ENCODE assay signal across 13 cellular contexts in the genomic region with DNA sequence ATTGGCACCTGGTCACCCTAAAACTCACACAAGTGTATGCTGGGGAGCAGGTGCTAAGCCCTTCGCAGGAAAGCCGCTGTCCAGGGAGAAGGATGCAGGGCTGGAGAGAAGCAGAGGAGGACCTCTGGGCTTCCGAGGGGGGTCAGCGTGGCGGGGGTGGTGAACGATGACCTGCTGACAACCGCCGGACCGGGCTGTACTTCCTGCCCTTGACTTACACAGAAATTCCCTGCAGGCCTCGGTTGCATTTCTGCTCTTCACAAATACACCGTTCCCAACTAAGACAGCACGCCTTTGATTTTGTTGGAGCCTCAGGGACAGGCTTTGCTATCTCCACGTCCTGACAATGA. TPM values are rescaled to one million over a fixed set of nuclear protein-coding genes. Genes with fewer than 3 reads are reported as not detected.
DNase-seq lines count a peak whose midpoint lies in the region; ATAC-seq and TF ChIP-seq lines count a peak whose summit lies in the region.
"Had no signal": no experiment of that assay in that cellular context is flagged by ENCODE, and none has a peak within 500 bp of the region (broad histone marks: within the 10 kb centered on the region; RNA-seq: fewer than 3 reads in every experiment).

No MANE protein-coding gene starts in this region.

- H3K27me3 ChIP-seq in right cardiac atrium (ENCODE audit: control insufficient read depth, insufficient read depth): no peaks in the 10 kb centered on the region
- H3K27me3 ChIP-seq in DND-41 (ENCODE audit: insufficient read depth, low read length, poor library complexity): no peaks in the 10 kb centered on the region
- H3K27me3 ChIP-seq in testis: no peaks in the 10 kb centered on the region

- H3K27ac ChIP-seq in right cardiac atrium (ENCODE audit: low read length) (no peak overlapping the region), DND-41 (ENCODE audit: low read length) (peak overlapping the region; percentile 69; the same call in 1 of the 2 replicates), cingulate gyrus (ENCODE audit: low read depth, low read length) (peak overlapping the region; percentile 92), temporal lobe (ENCODE audit: low read depth, low read length) (peak overlapping the region; percentile 95), testis (no peak overlapping the region)
- H3K27ac ChIP-seq: SK-N-MC had no signal

- TF ChIP-seq CTCF in DND-41 (IDR thresholded peaks at IDR 0.05; ENCODE audit: borderline replicate concordance, extremely low read depth, low read length, poor library complexity, severe bottlenecking) (no peak), testis (IDR thresholded peaks at IDR 0.05) (no peak)

- intact Hi-C loops in Right ventricle myocardium inferior (cut with DNase I) (no loop called here), right cardiac atrium (cut with DNase I) (loop anchor here in 3 of 4 donors (2.0 to 5.0 kb wide), 2 partner anchors 66 to 70 kb away; no protein-coding TSS in a partner anchor), testis (cut with DNase I; ENCODE audit: low total_unique reads) (loop anchor here (5.0 kb wide), 1 partner anchor 126 kb away; no protein-coding TSS in a partner anchor)

- H3K79me2 ChIP-seq in DND-41 (ENCODE audit: insufficient read depth, low read length): no peaks in the 10 kb centered on the region

- H3K9ac ChIP-seq in DND-41 (ENCODE audit: low read depth, low read length): peak overlapping the region; percentile 18; the same call in 1 of the 2 replicates

- peak overlapping the region; percentile 43; the same call in 1 of the 2 replicates for H3K4me2 ChIP-seq in DND-41 (ENCODE audit: insufficient read depth, low read length)

- H2AFZ ChIP-seq in DND-41 (ENCODE audit: low read depth, low read length): no peak overlapping the region

- TF ChIP-seq POLR2A in testis (IDR thresholded peaks at IDR 0.05): no peak

- H3K9me3 ChIP-seq in right cardiac atrium (ENCODE audit: control insufficient read depth, low read length) (no peaks in the 10 kb centered on the region), DND-41 (ENCODE audit: insufficient read depth, low read length, severe bottlenecking) (no peaks in the 10 kb centered on the region), testis (no peaks in the 10 kb centered on the region)

- H3K4me1 ChIP-seq in right cardiac atrium (ENCODE audit: control insufficient read depth, insufficient read depth, low read length) (no peaks in the 10 kb centered on the region), DND-41 (ENCODE audit: insufficient read depth, low read length) (peaks cover 24% of the 10 kb centered on the region), testis (peaks cover 11% of the 10 kb centered on the region)

- no peak for DNase-seq in Right ventricle myocardium inferior (ENCODE audit: missing footprints)
- DNase-seq in right cardiac atrium: no peak
- no peak for DNase-seq in DND-41
- DNase-seq in testis: no peak
- DNase-seq in GM03348 (ENCODE audit: low spot score): no peak
- DNase-seq: NCI-H187, NCI-H526 treated with DMSO at 0.1 percent for 48 hours had no signal

- H4K20me1 ChIP-seq in DND-41 (ENCODE audit: insufficient read depth, low read length): no peaks in the 10 kb centered on the region

- ATAC-seq in Right ventricle myocardium inferior: peak; percentile 49
- ATAC-seq in right cardiac atrium: no peak
- no peak for ATAC-seq in DND-41 (ENCODE audit: insufficient read depth, low read depth)

- 46% methylated on average over 13 of the region's 13 CpGs for WGBS in right cardiac atrium
- 68 to 70% methylated on average over 11 to 13 of the region's 13 CpGs for WGBS in testis, 2 donors

- H3K4me3 ChIP-seq in right cardiac atrium (ENCODE audit: low read length): no peak overlapping the region
- H3K4me3 ChIP-seq in DND-41 (ENCODE audit: low read depth in 1 of 2, low read length in 2 of 2): no peak overlapping the region
- H3K4me3 ChIP-seq in testis: no peak overlapping the region
- H3K4me3 ChIP-seq: SK-N-MC had no signal

- no peaks in the 10 kb centered on the region for H3K36me3 ChIP-seq in DND-41 (ENCODE audit: insufficient read depth, low read length)
- no peaks in the 10 kb centered on the region for H3K36me3 ChIP-seq in testis (ENCODE audit: low read depth, missing control alignments)

RNA-seq across cellular contexts. Expression of a gene that starts 37.6 kb away (rescaled TPM):
- total RNA-seq in Right ventricle myocardium inferior: not detected
- total RNA-seq in right cardiac atrium: not detected
- not detected for polyA plus RNA-seq in right cardiac atrium
- not detected for total RNA-seq in temporal lobe
- 1 to 10 TPM; 1.4 to 2.2 TPM for total RNA-seq in testis
- polyA plus RNA-seq in testis (ENCODE audit: insufficient read depth, low read depth, low replicate concordance): 0.75 TPM
- total RNA-seq: A172, MCF 10A, RPMI7951 had no signal

RNA-seq across cellular contexts. Expression of a gene that starts 42.9 kb away (rescaled TPM):
- total RNA-seq in Right ventricle myocardium inferior (0.19 TPM), right cardiac atrium (not detected), temporal lobe (not detected), testis (under 1 TPM in 1 of 2 donors, not detected in 1; 0.68 TPM)
- polyA plus RNA-seq in right cardiac atrium (not detected), testis (ENCODE audit: insufficient read depth, low read depth, low replicate concordance) (not detected)
- total RNA-seq: A172, MCF 10A, RPMI7951 had no signal

Comparison
In these comparisons a context has a peak if more than half of its experiments do, and no peak if none do; other contexts are left out.
1. H3K27ac ChIP-seq: peak in DND-41 (single experiment), cingulate gyrus (single experiment) and temporal lobe (single experiment); none in right cardiac atrium (single experiment) and testis (0 of 2).